1 cellular context compared by ENCODE assay signal in genomic region chr1:38615680-38616079, GRCh38.
TF ChIP-seq lines count a peak whose summit lies in the region.

No MANE protein-coding gene starts in this region.

TF ChIP-seq in IMR-90, 13 proteins besides CTCF, POLR2A, EP300 and RAD21:
- TF ChIP-seq BHLHE40 (IDR thresholded peaks at IDR 0.05; ENCODE audit: low read depth, low read length) = no peak
- TF ChIP-seq, protein P1, sequence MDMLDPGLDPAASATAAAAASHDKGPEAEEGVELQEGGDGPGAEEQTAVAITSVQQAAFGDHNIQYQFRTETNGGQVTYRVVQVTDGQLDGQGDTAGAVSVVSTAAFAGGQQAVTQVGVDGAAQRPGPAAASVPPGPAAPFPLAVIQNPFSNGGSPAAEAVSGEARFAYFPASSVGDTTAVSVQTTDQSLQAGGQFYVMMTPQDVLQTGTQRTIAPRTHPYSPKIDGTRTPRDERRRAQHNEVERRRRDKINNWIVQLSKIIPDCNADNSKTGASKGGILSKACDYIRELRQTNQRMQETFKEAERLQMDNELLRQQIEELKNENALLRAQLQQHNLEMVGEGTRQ (IDR thresholded peaks at IDR 0.05; ENCODE audit: low read depth, low read length) = no peak
- TF ChIP-seq FOS (IDR thresholded peaks at IDR 0.05; ENCODE audit: low read depth, low read length) = no peak
- no peak for TF ChIP-seq MAFK (IDR thresholded peaks at IDR 0.05; ENCODE audit: low read depth, low read length)
- TF ChIP-seq CHD1 (IDR thresholded peaks at IDR 0.05; ENCODE audit: low read depth, low read length) = no peak
- TF ChIP-seq ELK1 (IDR thresholded peaks at IDR 0.05; ENCODE audit: borderline replicate concordance, low read depth, low read length) = no peak
- TF ChIP-seq MAZ (IDR thresholded peaks at IDR 0.05; ENCODE audit: borderline replicate concordance, low read depth, low read length) = no peak
- no peak for TF ChIP-seq RFX5 (IDR thresholded peaks at IDR 0.05; ENCODE audit: low read depth, low read length)
- TF ChIP-seq NFE2L2 (IDR thresholded peaks at IDR 0.05; ENCODE audit: low read depth, low read length) = no peak
- no peak for TF ChIP-seq MXI1 (IDR thresholded peaks at IDR 0.05; ENCODE audit: borderline replicate concordance, low read depth, low read length)
- TF ChIP-seq SMC3 (IDR thresholded peaks at IDR 0.05; ENCODE audit: low read depth, low read length) = no peak
- TF ChIP-seq CEBPB (IDR thresholded peaks at IDR 0.05; ENCODE audit: low read depth, low read length) = no peak
- no peak for TF ChIP-seq RCOR1 (IDR thresholded peaks at IDR 0.05; ENCODE audit: insufficient replicate concordance, low read length)
